In genomic region chr5:79235222-79235577, GRCh38 we compare ENCODE assay signal across 1 cellular context.
TF ChIP-seq lines count a peak whose summit lies in the region.

No MANE protein-coding gene starts in this region.

TF ChIP-seq in HEK293, 187 proteins besides CTCF, POLR2A, EP300 and RAD21 (continued from another document):
- peak; percentile 77; the same call in 1 of the 2 replicates for TF ChIP-seq ZBTB8A (tag by site-specific recombination; IDR thresholded peaks at IDR 0.05)
- no peak for TF ChIP-seq ZNF114 (tag by site-specific recombination; IDR thresholded peaks at IDR 0.05)
- 0 out of 2 replicates have a peak, but pooled peaks have one; percentile 39 for TF ChIP-seq PRDM10 (tag by site-specific recombination; IDR thresholded peaks at IDR 0.05)
- 0 out of 2 replicates have a peak, but pooled peaks have one; percentile 33 for TF ChIP-seq ZNF24 (tag by site-specific recombination; IDR thresholded peaks at IDR 0.05)
- peak; percentile 22 for TF ChIP-seq ZNF510 (tag by site-specific recombination; IDR thresholded peaks at IDR 0.05; ENCODE audit: insufficient replicate concordance)
- no peak for TF ChIP-seq PRDM2 (tag by site-specific recombination; IDR thresholded peaks at IDR 0.05; ENCODE audit: borderline replicate concordance)
- TF ChIP-seq ZNF26 (tag by site-specific recombination; IDR thresholded peaks at IDR 0.05), result no peak
- TF ChIP-seq ZNF791 (tag by site-specific recombination; IDR thresholded peaks at IDR 0.05), result no peak
- TF ChIP-seq PRDM6 (tag by site-specific recombination; IDR thresholded peaks at IDR 0.05), result peak; percentile 58; the same call in 1 of the 2 replicates
- 0 out of 2 replicates have a peak, but pooled peaks have one; percentile 39 for TF ChIP-seq ZBTB44 (tag by site-specific recombination; IDR thresholded peaks at IDR 0.05)
- TF ChIP-seq ZNF16 (tag by site-specific recombination; IDR thresholded peaks at IDR 0.05; ENCODE audit: low read depth), result no peak
